8 cellular contexts compared by ENCODE assay signal in genomic region chr7:4681218-4681851, GRCh38.
DNase-seq lines count a peak whose midpoint lies in the region; ATAC-seq and TF ChIP-seq lines count a peak whose summit lies in the region.

No MANE protein-coding gene starts in this region.

- peak; percentile 4 for DNase-seq in activated CD4-positive, alpha-beta T cell treated with anti-CD3 and anti-CD28 coated beads, Interleukin-2, amount 50 U/mL, for 1 hour
- DNase-seq in foreskin fibroblast: no peak
- no peak for DNase-seq in GM10266 (ENCODE audit: extremely low spot score)
- DNase-seq in NCI-H69 (lab: John Stamatoyannopoulos, UW): no peak

- peaks cover 6% of the 10 kb centered on the region for H3K9me3 Mint-ChIP-seq in stimulated activated memory B cell treated with anti-CD40 and anti-IgM and Interleukin-4, amounts not matched to agents 10 μg/mL and 1 μg/mL and 100 μg/mL, for 72 hours

- ATAC-seq in HG03354 (IDR thresholded peaks at IDR 0.05; ENCODE audit: poor library complexity, severe bottlenecking, unreplicated experiment): peak; percentile 2
- no peak for ATAC-seq in stimulated activated memory B cell treated with anti-CD40 and anti-IgM and Interleukin-4, amounts not matched to agents 10 μg/mL and 1 μg/mL and 100 μg/mL, for 72 hours
- ATAC-seq in HG03457 (IDR thresholded peaks at IDR 0.05; ENCODE audit: unreplicated experiment): no peak
- no peak for ATAC-seq in GM18873 (IDR thresholded peaks at IDR 0.05; ENCODE audit: low FRiP score, unreplicated experiment)

- peaks cover 10% of the 10 kb centered on the region for H3K36me3 Mint-ChIP-seq in stimulated activated memory B cell treated with anti-CD40 and anti-IgM and Interleukin-4, amounts not matched to agents 10 μg/mL and 1 μg/mL and 100 μg/mL, for 72 hours

- no peaks in the 10 kb centered on the region for H3K27me3 Mint-ChIP-seq in stimulated activated memory B cell treated with anti-CD40 and anti-IgM and Interleukin-4, amounts not matched to agents 10 μg/mL and 1 μg/mL and 100 μg/mL, for 72 hours

- H3K27ac Mint-ChIP-seq in stimulated activated memory B cell treated with anti-CD40 and anti-IgM and Interleukin-4, amounts not matched to agents 10 μg/mL and 1 μg/mL and 100 μg/mL, for 72 hours: peak overlapping the region; percentile 83

- peaks cover 39% of the 10 kb centered on the region for H3K4me1 Mint-ChIP-seq in stimulated activated memory B cell treated with anti-CD40 and anti-IgM and Interleukin-4, amounts not matched to agents 10 μg/mL and 1 μg/mL and 100 μg/mL, for 72 hours

- H3K4me3 Mint-ChIP-seq in stimulated activated memory B cell treated with anti-CD40 and anti-IgM and Interleukin-4, amounts not matched to agents 10 μg/mL and 1 μg/mL and 100 μg/mL, for 72 hours: peak overlapping the region; percentile 84

- peak overlapping the region; percentile 46 to 52 for H3K4me3 ChIP-seq in foreskin fibroblast (ENCODE audit: low read depth in 1 of 2, low read length in 2 of 2)

- TF ChIP-seq CTCF in foreskin fibroblast (IDR thresholded peaks at IDR 0.05; ENCODE audit: low read depth, low read length): no peak
- TF ChIP-seq CTCF in GM10266 (IDR thresholded peaks at IDR 0.05; ENCODE audit: control insufficient read depth, insufficient read depth, low read depth, missing control alignments): no peak
